ENCODE assay signal across 23 cellular contexts in genomic region chr3:37477275-37477674, GRCh38. TPM values are rescaled to one million over a fixed set of nuclear protein-coding genes. Genes with fewer than 3 reads are reported as not detected.
"Had no signal": no experiment of that assay in that cellular context is flagged by ENCODE, and none has a peak within 500 bp of the region (broad histone marks: within the 10 kb centered on the region; RNA-seq: fewer than 3 reads in every experiment).

No MANE protein-coding gene starts in this region.

- H3K36me3 ChIP-seq: pancreas, prostate gland, transverse colon had no signal

- DNase-seq: activated CD4-positive, alpha-beta T cell treated with anti-CD3 and anti-CD28 coated beads for 36 hours; activated CD4-positive, CD25-positive, alpha-beta regulatory T cell; activated CD8-positive, alpha-beta memory T cell treated with anti-CD3 and anti-CD28 coated beads, Interleukin-2, amount 10 ng/mL, durations not matched to agents 7 days and 5 days; activated CD8-positive, alpha-beta T cell treated with anti-CD3 and anti-CD28 coated beads, Interleukin-2, amount 10 ng/mL, durations not matched to agents 7 days and 5 days; activated naive CD8-positive, alpha-beta T cell treated with anti-CD3 and anti-CD28 coated beads, Interleukin-2, amount 50 U/mL, for 24 hours; activated T-cell treated with anti-CD3 and anti-CD28 coated beads, Interleukin-2, amount 50 U/mL, for 48 hours; amygdala; effector CD4-positive, alpha-beta T cell; esophagus squamous epithelium; foreskin melanocyte; kidney glomerular epithelial cell; left lung; mesendoderm; pancreas; stimulated activated CD4-positive, alpha-beta T cell treated with anti-CD3 and anti-CD28 coated beads, Interleukin-2, amount 100 ng/mL, for 48 hours; stimulated activated naive CD4-positive, alpha-beta T cell treated with Interleukin-2 at 50 U/mL for 16 hours; T-helper 9 cell; transverse colon had no signal

- H3K4me1 ChIP-seq: pancreas, prostate gland had no signal

- H3K4me3 ChIP-seq: esophagus squamous epithelium, left lung, lung, pancreas, prostate gland, smooth muscle cell, transverse colon had no signal

- H3K27ac ChIP-seq: epithelial cell of prostate, esophagus squamous epithelium, left lung, pancreas, prostate gland, transverse colon had no signal

- H3K9me3 ChIP-seq: esophagus squamous epithelium, left lung, pancreas, prostate gland, transverse colon had no signal

- H3K27me3 ChIP-seq: esophagus squamous epithelium, left lung, pancreas, transverse colon had no signal

- ATAC-seq: activated CD4-positive, alpha-beta T cell treated with anti-CD3 and anti-CD28 coated beads for 36 hours; activated CD8-positive, alpha-beta memory T cell treated with anti-CD3 and anti-CD28 coated beads, Interleukin-2, amount 10 ng/mL, durations not matched to agents 7 days and 5 days; activated CD8-positive, alpha-beta T cell treated with anti-CD3 and anti-CD28 coated beads, Interleukin-2, amount 10 ng/mL, durations not matched to agents 7 days and 5 days; activated naive CD8-positive, alpha-beta T cell treated with anti-CD3 and anti-CD28 coated beads, Interleukin-2, amount 50 U/mL, for 24 hours; left lung had no signal

- FAIRE-seq: pancreas had no signal

- H3K4me2 ChIP-seq: smooth muscle cell had no signal

RNA-seq across cellular contexts. Expression of gene ITGA9, which starts 25.3 kb away (rescaled TPM):
- total RNA-seq: activated CD8-positive, alpha-beta T cell treated with anti-CD3 and anti-CD28 coated beads, Interleukin-2, amount 10 ng/mL, durations not matched to agents 7 days and 5 days; myocyte had no signal
